11 cellular contexts compared by ENCODE assay signal in genomic region chr4:73036123-73036522, GRCh38.
"Had no signal": no experiment of that assay in that cellular context is flagged by ENCODE, and none has a peak within 500 bp of the region (broad histone marks: within the 10 kb centered on the region; RNA-seq: fewer than 3 reads in every experiment).

No MANE protein-coding gene starts in this region.

- H3K9me3 Mint-ChIP-seq: activated T-cell treated with anti-CD3 and anti-CD28 coated beads, Interleukin-2, amount 50 U/mL, for 4 hours had no signal

- DNase-seq: activated CD4-positive, alpha-beta T cell treated with anti-CD3 and anti-CD28 coated beads, Interleukin-2, amount 50 U/mL, for 1 hour; activated CD8-positive, alpha-beta memory T cell treated with anti-CD3 and anti-CD28 coated beads, Interleukin-2, amount 10 ng/mL, durations not matched to agents 7 days and 5 days; activated gamma-delta T cell treated with Interleukin-2 at 50 U/mL for 16 hours; activated T-cell treated with anti-CD3 and anti-CD28 coated beads, Interleukin-2, amount 50 U/mL, for 4 hours; esophagus squamous epithelium; foreskin fibroblast; head of caudate nucleus; mammary epithelial cell; naive thymus-derived CD4-positive, alpha-beta T cell; stimulated activated CD4-positive, alpha-beta T cell treated with anti-CD3 and anti-CD28 coated beads, Interleukin-15, amount 100 ng/mL, for 24 hours; stimulated activated CD4-positive, alpha-beta T cell treated with anti-CD3 and anti-CD28 coated beads, Interleukin-4, amount 100 ng/mL, for 24 hours had no signal

- H3K27me3 Mint-ChIP-seq: activated CD8-positive, alpha-beta memory T cell treated with anti-CD3 and anti-CD28 coated beads, Interleukin-2, amount 10 ng/mL, durations not matched to agents 7 days and 5 days had no signal

- H3K4me3 Mint-ChIP-seq: activated CD8-positive, alpha-beta memory T cell treated with anti-CD3 and anti-CD28 coated beads, Interleukin-2, amount 10 ng/mL, durations not matched to agents 7 days and 5 days; activated T-cell treated with anti-CD3 and anti-CD28 coated beads, Interleukin-2, amount 50 U/mL, for 4 hours; naive thymus-derived CD4-positive, alpha-beta T cell had no signal

- ATAC-seq: activated CD8-positive, alpha-beta memory T cell treated with anti-CD3 and anti-CD28 coated beads, Interleukin-2, amount 10 ng/mL, durations not matched to agents 7 days and 5 days; activated T-cell treated with anti-CD3 and anti-CD28 coated beads, Interleukin-2, amount 50 U/mL, for 4 hours; naive thymus-derived CD4-positive, alpha-beta T cell had no signal

- H3K27ac Mint-ChIP-seq: activated CD8-positive, alpha-beta memory T cell treated with anti-CD3 and anti-CD28 coated beads, Interleukin-2, amount 10 ng/mL, durations not matched to agents 7 days and 5 days; naive thymus-derived CD4-positive, alpha-beta T cell had no signal
